ENCODE assay signal across 1 cellular context in the genomic region with DNA sequence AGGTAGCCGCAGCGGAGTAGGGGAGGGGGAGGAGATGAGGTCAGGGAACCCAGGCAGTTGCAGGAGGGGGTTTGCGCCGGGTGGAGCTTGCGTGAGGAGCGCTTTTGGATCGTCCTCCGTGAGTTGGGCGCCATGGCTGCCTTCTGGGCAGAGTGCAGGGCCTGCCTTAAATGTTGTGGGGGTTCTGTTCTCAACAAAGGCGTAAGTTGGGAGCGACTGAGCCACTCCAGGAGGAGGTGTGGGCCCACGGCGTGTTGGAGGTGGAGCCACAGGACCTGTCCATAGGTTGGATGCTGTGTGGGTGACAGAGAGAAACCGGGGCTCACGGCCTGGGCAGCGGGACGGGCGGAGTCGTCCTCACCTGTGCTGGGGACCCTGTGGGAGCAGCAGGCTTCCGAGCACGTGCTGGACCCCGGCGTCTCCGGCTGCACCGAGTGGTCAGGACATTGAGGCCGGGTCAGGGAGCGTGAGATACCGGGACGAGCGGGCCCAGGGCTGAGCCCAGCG.
TF ChIP-seq lines count a peak whose summit lies in the region.

No MANE protein-coding gene starts in this region.

TF ChIP-seq in K562, 482 proteins besides CTCF, POLR2A, EP300 and RAD21 (continues in another document):
- TF ChIP-seq NCOA6 (IDR thresholded peaks at IDR 0.05) (no peak), NR3C1 (CRISPR knock-in tag; IDR thresholded peaks at IDR 0.05) (0 out of 2 replicates have a peak, but pooled peaks have one; percentile 27), RCOR1 (IDR thresholded peaks at IDR 0.05; ENCODE audit: borderline replicate concordance in 1 of 2, low read depth in 2 of 2, low read length in 2 of 2) (no peak), DNMT1 (IDR thresholded peaks at IDR 0.05) (no peak), MTA1 (IDR thresholded peaks at IDR 0.05; ENCODE audit: borderline replicate concordance) (peak; percentile 24; the same call in 1 of the 2 replicates), CREB1 (IDR thresholded peaks at IDR 0.05) (no peak), CREB1 (CRISPR knock-in tag; IDR thresholded peaks at IDR 0.05) (0 out of 2 replicates have a peak, but pooled peaks have one; percentile 25), ZNF197 (CRISPR knock-in tag; IDR thresholded peaks at IDR 0.05; ENCODE audit: low read depth) (no peak), CCNT2 (IDR thresholded peaks at IDR 0.05; ENCODE audit: borderline replicate concordance, extremely low read depth, insufficient read length, low read depth, low read length) (peak; percentile 51), HMGN3 (IDR thresholded peaks at IDR 0.05; ENCODE audit: borderline replicate concordance, extremely low read depth, insufficient read length, low read depth, low read length) (peak; percentile 55), SP1 (CRISPR knock-in tag; IDR thresholded peaks at IDR 0.05) (peak; percentile 44; the same call in 1 of the 2 replicates), CTBP1 (IDR thresholded peaks at IDR 0.05; ENCODE audit: borderline replicate concordance) (no peak), ATF7 (IDR thresholded peaks at IDR 0.05) (peak; percentile 22; the same call in 1 of the 2 replicates), PHTF2 (CRISPR knock-in tag; IDR thresholded peaks at IDR 0.05) (0 out of 2 replicates have a peak, but pooled peaks have one; percentile 26), ZNF263 (CRISPR knock-in tag; IDR thresholded peaks at IDR 0.05; ENCODE audit: borderline replicate concordance) (peak; percentile 60; the same call in 1 of the 2 replicates), NRF1 (conservative IDR thresholded peaks at IDR 0.05 in 1 of 2, IDR thresholded peaks at IDR 0.05 in 1 of 2) (peak; percentile 28 to 29; a peak in 1 of 4 replicates), ZFX (CRISPR knock-in tag; IDR thresholded peaks at IDR 0.05) (peak; percentile 82), CEBPG (CRISPR knock-in tag; IDR thresholded peaks at IDR 0.05) (no peak), CEBPG (tag; conservative IDR thresholded peaks at IDR 0.05 in 1 of 2, IDR thresholded peaks at IDR 0.05 in 1 of 2) (no peak), ZNF232 (CRISPR knock-in tag; IDR thresholded peaks at IDR 0.05) (peak; percentile 64; the same call in 1 of the 2 replicates), CXXC5 (CRISPR knock-in tag; IDR thresholded peaks at IDR 0.05) (peak; percentile 13; the same call in 1 of the 2 replicates), ELF4 (CRISPR knock-in tag; IDR thresholded peaks at IDR 0.05) (no peak), ZC3H4 (CRISPR knock-in tag; IDR thresholded peaks at IDR 0.05; ENCODE audit: borderline replicate concordance) (peak; percentile 96; the same call in 1 of the 2 replicates), ZEB2 (IDR thresholded peaks at IDR 0.05) (0 out of 2 replicates have a peak, but pooled peaks have one; percentile 23), RFX5 (IDR thresholded peaks at IDR 0.05; ENCODE audit: low read depth, low read length) (no peak), KLF1 (tag; IDR thresholded peaks at IDR 0.05) (0 out of 2 replicates have a peak, but pooled peaks have one; percentile 17), DMBX1 (CRISPR knock-in tag; IDR thresholded peaks at IDR 0.05; ENCODE audit: borderline replicate concordance) (no peak), KDM5B (IDR thresholded peaks at IDR 0.05; ENCODE audit: insufficient replicate concordance, low read depth, low read length) (no peak), PTTG1 (tag; IDR thresholded peaks at IDR 0.05; ENCODE audit: low read depth) (no peak), POLR2G (IDR thresholded peaks at IDR 0.05; ENCODE audit: low read depth, low read length) (0 out of 2 replicates have a peak, but pooled peaks have one; percentile 52), ZNF431 (CRISPR knock-in tag; IDR thresholded peaks at IDR 0.05) (peak; percentile 65; the same call in 1 of the 2 replicates), L3MBTL2 (IDR thresholded peaks at IDR 0.05) (peak; percentile 86), SUPT5H (IDR thresholded peaks at IDR 0.05) (peak; percentile 62; the same call in 1 of the 2 replicates), JUND (IDR thresholded peaks at IDR 0.05; ENCODE audit: borderline replicate concordance, low read depth, low read length) (no peak), JUND (tag; IDR thresholded peaks at IDR 0.05; ENCODE audit: borderline replicate concordance, low read depth, low read length) (no peak), RBFOX2 (IDR thresholded peaks at IDR 0.05; ENCODE audit: low read depth, low read length) (peak; percentile 73), NCOA2 (IDR thresholded peaks at IDR 0.05; ENCODE audit: partially characterized antibody in 2 of 2) (no peak), ZNF561 (CRISPR knock-in tag; conservative IDR thresholded peaks at IDR 0.05) (no peak)
- TF ChIP-seq, protein P1, sequence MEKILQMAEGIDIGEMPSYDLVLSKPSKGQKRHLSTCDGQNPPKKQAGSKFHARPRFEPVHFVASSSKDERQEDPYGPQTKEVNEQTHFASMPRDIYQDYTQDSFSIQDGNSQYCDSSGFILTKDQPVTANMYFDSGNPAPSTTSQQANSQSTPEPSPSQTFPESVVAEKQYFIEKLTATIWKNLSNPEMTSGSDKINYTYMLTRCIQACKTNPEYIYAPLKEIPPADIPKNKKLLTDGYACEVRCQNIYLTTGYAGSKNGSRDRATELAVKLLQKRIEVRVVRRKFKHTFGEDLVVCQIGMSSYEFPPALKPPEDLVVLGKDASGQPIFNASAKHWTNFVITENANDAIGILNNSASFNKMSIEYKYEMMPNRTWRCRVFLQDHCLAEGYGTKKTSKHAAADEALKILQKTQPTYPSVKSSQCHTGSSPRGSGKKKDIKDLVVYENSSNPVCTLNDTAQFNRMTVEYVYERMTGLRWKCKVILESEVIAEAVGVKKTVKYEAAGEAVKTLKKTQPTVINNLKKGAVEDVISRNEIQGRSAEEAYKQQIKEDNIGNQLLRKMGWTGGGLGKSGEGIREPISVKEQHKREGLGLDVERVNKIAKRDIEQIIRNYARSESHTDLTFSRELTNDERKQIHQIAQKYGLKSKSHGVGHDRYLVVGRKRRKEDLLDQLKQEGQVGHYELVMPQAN (IDR thresholded peaks at IDR 0.05; ENCODE audit: borderline replicate concordance): peak; percentile 49; the same call in 1 of the 2 replicates
- TF ChIP-seq, protein P2, sequence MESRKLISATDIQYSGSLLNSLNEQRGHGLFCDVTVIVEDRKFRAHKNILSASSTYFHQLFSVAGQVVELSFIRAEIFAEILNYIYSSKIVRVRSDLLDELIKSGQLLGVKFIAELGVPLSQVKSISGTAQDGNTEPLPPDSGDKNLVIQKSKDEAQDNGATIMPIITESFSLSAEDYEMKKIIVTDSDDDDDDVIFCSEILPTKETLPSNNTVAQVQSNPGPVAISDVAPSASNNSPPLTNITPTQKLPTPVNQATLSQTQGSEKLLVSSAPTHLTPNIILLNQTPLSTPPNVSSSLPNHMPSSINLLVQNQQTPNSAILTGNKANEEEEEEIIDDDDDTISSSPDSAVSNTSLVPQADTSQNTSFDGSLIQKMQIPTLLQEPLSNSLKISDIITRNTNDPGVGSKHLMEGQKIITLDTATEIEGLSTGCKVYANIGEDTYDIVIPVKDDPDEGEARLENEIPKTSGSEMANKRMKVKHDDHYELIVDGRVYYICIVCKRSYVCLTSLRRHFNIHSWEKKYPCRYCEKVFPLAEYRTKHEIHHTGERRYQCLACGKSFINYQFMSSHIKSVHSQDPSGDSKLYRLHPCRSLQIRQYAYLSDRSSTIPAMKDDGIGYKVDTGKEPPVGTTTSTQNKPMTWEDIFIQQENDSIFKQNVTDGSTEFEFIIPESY (CRISPR knock-in tag; IDR thresholded peaks at IDR 0.05): 0 out of 2 replicates have a peak, but pooled peaks have one; percentile 11
- TF ChIP-seq, protein P3, sequence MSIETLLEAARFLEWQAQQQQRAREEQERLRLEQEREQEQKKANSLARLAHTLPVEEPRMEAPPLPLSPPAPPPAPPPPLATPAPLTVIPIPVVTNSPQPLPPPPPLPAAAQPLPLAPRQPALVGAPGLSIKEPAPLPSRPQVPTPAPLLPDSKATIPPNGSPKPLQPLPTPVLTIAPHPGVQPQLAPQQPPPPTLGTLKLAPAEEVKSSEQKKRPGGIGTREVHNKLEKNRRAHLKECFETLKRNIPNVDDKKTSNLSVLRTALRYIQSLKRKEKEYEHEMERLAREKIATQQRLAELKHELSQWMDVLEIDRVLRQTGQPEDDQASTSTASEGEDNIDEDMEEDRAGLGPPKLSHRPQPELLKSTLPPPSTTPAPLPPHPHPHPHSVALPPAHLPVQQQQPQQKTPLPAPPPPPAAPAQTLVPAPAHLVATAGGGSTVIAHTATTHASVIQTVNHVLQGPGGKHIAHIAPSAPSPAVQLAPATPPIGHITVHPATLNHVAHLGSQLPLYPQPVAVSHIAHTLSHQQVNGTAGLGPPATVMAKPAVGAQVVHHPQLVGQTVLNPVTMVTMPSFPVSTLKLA (conservative IDR thresholded peaks at IDR 0.05): peak in 1 of 2 experiments; percentile 61; a peak in 2 of 4 replicates
- TF ChIP-seq, protein P4, sequence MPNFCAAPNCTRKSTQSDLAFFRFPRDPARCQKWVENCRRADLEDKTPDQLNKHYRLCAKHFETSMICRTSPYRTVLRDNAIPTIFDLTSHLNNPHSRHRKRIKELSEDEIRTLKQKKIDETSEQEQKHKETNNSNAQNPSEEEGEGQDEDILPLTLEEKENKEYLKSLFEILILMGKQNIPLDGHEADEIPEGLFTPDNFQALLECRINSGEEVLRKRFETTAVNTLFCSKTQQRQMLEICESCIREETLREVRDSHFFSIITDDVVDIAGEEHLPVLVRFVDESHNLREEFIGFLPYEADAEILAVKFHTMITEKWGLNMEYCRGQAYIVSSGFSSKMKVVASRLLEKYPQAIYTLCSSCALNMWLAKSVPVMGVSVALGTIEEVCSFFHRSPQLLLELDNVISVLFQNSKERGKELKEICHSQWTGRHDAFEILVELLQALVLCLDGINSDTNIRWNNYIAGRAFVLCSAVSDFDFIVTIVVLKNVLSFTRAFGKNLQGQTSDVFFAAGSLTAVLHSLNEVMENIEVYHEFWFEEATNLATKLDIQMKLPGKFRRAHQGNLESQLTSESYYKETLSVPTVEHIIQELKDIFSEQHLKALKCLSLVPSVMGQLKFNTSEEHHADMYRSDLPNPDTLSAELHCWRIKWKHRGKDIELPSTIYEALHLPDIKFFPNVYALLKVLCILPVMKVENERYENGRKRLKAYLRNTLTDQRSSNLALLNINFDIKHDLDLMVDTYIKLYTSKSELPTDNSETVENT (CRISPR knock-in tag; IDR thresholded peaks at IDR 0.05): 0 out of 2 replicates have a peak, but pooled peaks have one; percentile 8
- TF ChIP-seq, protein P5, sequence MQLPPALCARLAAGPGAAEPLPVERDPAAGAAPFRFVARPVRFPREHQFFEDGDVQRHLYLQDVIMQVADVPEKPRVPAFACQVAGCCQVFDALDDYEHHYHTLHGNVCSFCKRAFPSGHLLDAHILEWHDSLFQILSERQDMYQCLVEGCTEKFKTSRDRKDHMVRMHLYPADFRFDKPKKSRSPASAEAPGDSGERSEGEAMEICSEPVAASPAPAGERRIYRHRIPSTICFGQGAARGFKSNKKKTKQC (CRISPR knock-in tag; IDR thresholded peaks at IDR 0.05): peak; percentile 79
- TF ChIP-seq, protein P6, sequence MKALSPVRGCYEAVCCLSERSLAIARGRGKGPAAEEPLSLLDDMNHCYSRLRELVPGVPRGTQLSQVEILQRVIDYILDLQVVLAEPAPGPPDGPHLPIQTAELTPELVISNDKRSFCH (CRISPR knock-in tag; IDR thresholded peaks at IDR 0.05): no peak
- TF ChIP-seq, protein P6 (tag; IDR thresholded peaks at IDR 0.05): 0 out of 2 replicates have a peak, but pooled peaks have one; percentile 41
- TF ChIP-seq, protein P7, sequence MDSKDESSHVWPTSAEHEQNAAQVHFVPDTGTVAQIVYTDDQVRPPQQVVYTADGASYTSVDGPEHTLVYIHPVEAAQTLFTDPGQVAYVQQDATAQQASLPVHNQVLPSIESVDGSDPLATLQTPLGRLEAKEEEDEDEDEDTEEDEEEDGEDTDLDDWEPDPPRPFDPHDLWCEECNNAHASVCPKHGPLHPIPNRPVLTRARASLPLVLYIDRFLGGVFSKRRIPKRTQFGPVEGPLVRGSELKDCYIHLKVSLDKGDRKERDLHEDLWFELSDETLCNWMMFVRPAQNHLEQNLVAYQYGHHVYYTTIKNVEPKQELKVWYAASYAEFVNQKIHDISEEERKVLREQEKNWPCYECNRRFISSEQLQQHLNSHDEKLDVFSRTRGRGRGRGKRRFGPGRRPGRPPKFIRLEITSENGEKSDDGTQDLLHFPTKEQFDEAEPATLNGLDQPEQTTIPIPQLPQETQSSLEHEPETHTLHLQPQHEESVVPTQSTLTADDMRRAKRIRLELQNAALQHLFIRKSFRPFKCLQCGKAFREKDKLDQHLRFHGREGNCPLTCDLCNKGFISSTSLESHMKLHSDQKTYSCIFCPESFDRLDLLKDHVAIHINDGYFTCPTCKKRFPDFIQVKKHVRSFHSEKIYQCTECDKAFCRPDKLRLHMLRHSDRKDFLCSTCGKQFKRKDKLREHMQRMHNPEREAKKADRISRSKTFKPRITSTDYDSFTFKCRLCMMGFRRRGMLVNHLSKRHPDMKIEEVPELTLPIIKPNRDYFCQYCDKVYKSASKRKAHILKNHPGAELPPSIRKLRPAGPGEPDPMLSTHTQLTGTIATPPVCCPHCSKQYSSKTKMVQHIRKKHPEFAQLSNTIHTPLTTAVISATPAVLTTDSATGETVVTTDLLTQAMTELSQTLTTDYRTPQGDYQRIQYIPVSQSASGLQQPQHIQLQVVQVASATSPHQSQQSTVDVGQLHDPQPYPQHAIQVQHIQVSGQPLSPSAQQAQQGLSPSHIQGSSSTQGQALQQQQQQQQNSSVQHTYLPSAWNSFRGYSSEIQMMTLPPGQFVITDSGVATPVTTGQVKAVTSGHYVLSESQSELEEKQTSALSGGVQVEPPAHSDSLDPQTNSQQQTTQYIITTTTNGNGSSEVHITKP (IDR thresholded peaks at IDR 0.05; ENCODE audit: partially characterized antibody): peak; percentile 26
